ENCODE assay signal across 18 cellular contexts in the genomic region with DNA sequence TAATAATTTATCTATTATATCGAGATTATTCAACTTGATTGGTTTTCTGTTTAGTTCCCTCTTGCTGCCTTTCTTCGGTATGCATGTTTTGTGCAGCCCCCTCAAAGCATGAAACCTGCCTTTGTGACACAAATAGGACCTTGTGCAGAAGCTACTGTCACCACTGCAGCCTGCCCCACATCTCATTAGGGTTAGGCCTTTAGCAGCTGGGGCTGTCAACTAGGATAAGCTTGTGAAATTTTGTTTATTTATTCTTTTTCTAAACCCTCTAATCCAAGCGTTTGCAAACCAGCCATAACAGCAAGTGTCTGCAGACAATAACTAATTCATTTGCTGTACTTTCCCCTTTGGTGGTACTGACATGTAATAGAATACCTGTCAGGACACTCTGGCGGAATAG.
DNase-seq lines count a peak whose midpoint lies in the region; ATAC-seq and TF ChIP-seq lines count a peak whose summit lies in the region.
"Had no signal": no experiment of that assay in that cellular context is flagged by ENCODE, and none has a peak within 500 bp of the region (broad histone marks: within the 10 kb centered on the region; RNA-seq: fewer than 3 reads in every experiment).

No MANE protein-coding gene starts in this region.

- POLR2A ChIA-PET in SK-N-SH (lab: Yijun Ruan, JAX): no interaction called here

- H3K9ac ChIP-seq in SK-N-SH: no peak overlapping the region
- H3K9ac ChIP-seq in smooth muscle cell (ENCODE audit: low read depth): no peak overlapping the region
- H3K9ac ChIP-seq: BLaER1, GM23248 had no signal

- no peak for ATAC-seq in SK-N-SH treated with all-trans-retinoic acid at 6 μM for 48 hours
- ATAC-seq in stimulated activated naive B cell treated with anti-CD40 and anti-IgM and Interleukin-4, amounts not matched to agents 10 μg/mL and 1 μg/mL and 100 μg/mL, for 72 hours (replicated peaks): no peak
- ATAC-seq: CD8-positive, alpha-beta T cell; HCT116 had no signal

- peaks cover 10 to 16% of the 10 kb centered on the region in 2 donors for H3K4me1 Mint-ChIP-seq in stimulated activated naive B cell treated with anti-CD40 and anti-IgM and Interleukin-4, amounts not matched to agents 10 μg/mL and 1 μg/mL and 100 μg/mL, for 72 hours
- H3K4me1 Mint-ChIP-seq: CD4-positive, CD25-positive, alpha-beta regulatory T cell had no signal

- H4K20me1 ChIP-seq in SK-N-SH (ENCODE audit: insufficient read depth) (no peaks in the 10 kb centered on the region), smooth muscle cell (ENCODE audit: low read depth) (no peaks in the 10 kb centered on the region)
- H4K20me1 ChIP-seq: BLaER1 had no signal

- H3K4me3 ChIP-seq in SK-N-SH (ENCODE audit: low read depth in 2 of 2, low read length in 1 of 2) (no peak overlapping the region), fibroblast of villous mesenchyme (ENCODE audit: low read depth, low read length) (no peak overlapping the region), smooth muscle cell (no peak overlapping the region)
- H3K4me3 ChIP-seq: BLaER1, GM23248 had no signal

- CTCF ChIA-PET in SK-N-SH (lab: Yijun Ruan, JAX): no interaction called here

- H3K36me3 Mint-ChIP-seq in stimulated activated naive B cell treated with anti-CD40 and anti-IgM and Interleukin-4, amounts not matched to agents 10 μg/mL and 1 μg/mL and 100 μg/mL, for 72 hours: peaks cover 0 to 2% of the 10 kb centered on the region in 2 donors
- H3K36me3 Mint-ChIP-seq: CD4-positive, CD25-positive, alpha-beta regulatory T cell; CD8-positive, alpha-beta T cell had no signal

- H3K9me2 ChIP-seq in SK-N-SH: no peaks in the 10 kb centered on the region

- no peaks in the 10 kb centered on the region for H3K36me3 ChIP-seq in SK-N-SH (replicated peaks in 1 of 2; ENCODE audit: control insufficient read depth in 1 of 2, insufficient read depth in 2 of 2, low read length in 1 of 2)
- no peaks in the 10 kb centered on the region for H3K36me3 ChIP-seq in smooth muscle cell (ENCODE audit: low read depth)
- H3K36me3 ChIP-seq: BLaER1 had no signal

- H3K4me1 ChIP-seq in SK-N-SH (ENCODE audit: control insufficient read depth in 1 of 2, insufficient read depth in 2 of 2, low read depth in 1 of 2, low read length in 1 of 2) (no peaks in the 10 kb centered on the region), smooth muscle cell (ENCODE audit: low read depth) (peaks cover 7% of the 10 kb centered on the region)
- H3K4me1 ChIP-seq: Caco-2 had no signal

- TF ChIP-seq CTCF in SK-N-SH (IDR thresholded peaks at IDR 0.05): no peak
- TF ChIP-seq CTCF in fibroblast of villous mesenchyme (IDR thresholded peaks at IDR 0.05; ENCODE audit: insufficient read depth, low read depth, low read length): no peak
- no peak for TF ChIP-seq CTCF in smooth muscle cell (IDR thresholded peaks at IDR 0.05; ENCODE audit: borderline replicate concordance, insufficient read depth, poor library complexity, severe bottlenecking)

- H3K27ac Mint-ChIP-seq in stimulated activated naive B cell treated with anti-CD40 and anti-IgM and Interleukin-4, amounts not matched to agents 10 μg/mL and 1 μg/mL and 100 μg/mL, for 72 hours: no peak overlapping the region
- H3K27ac Mint-ChIP-seq: B cell; CD4-positive, CD25-positive, alpha-beta regulatory T cell; CD8-positive, alpha-beta T cell had no signal

- H3K27ac ChIP-seq in SK-N-SH (ENCODE audit: low read depth in 2 of 2, low read length in 1 of 2) (no peak overlapping the region), smooth muscle cell (ENCODE audit: low read depth) (peak overlapping the region; percentile 66)
- H3K27ac ChIP-seq: 22Rv1, BLaER1, C4-2B, GM23248 had no signal

- no peak overlapping the region for H3K4me2 ChIP-seq in SK-N-SH
- H3K4me2 ChIP-seq in smooth muscle cell: peak overlapping the region; percentile 53
- H3K4me2 ChIP-seq: BLaER1 had no signal

- no peak for TF ChIP-seq EP300 in SK-N-SH (IDR thresholded peaks at IDR 0.05; ENCODE audit: borderline replicate concordance in 1 of 2, low read depth in 1 of 2, low read length in 1 of 2)

- TF ChIP-seq RAD21 in SK-N-SH (IDR thresholded peaks at IDR 0.05; ENCODE audit: low read length): no peak

- 7% methylated on average over 4 of the region's 4 CpGs for WGBS in SK-N-SH (ENCODE audit: low lambda C conversion rate)
- WGBS in smooth muscle cell (ENCODE audit: low lambda C conversion rate): 33% methylated on average over 4 of the region's 4 CpGs

- DNase-seq in SK-N-SH: no peak
- peak; percentile 49 for DNase-seq in fibroblast of villous mesenchyme (ENCODE audit: low read depth)
- no peak for DNase-seq in smooth muscle cell (lab: John Stamatoyannopoulos, UW; ENCODE audit: unreplicated experiment)
- DNase-seq in NCI-H748 (lab: John Stamatoyannopoulos, UW; ENCODE audit: unreplicated experiment): no peak
- DNase-seq in stimulated activated naive B cell treated with anti-CD40 and anti-IgM and Interleukin-4, amounts not matched to agents 10 μg/mL and 1 μg/mL and 100 μg/mL, for 72 hours: no peak
- DNase-seq: Caco-2; CD4-positive, CD25-positive, alpha-beta regulatory T cell; CD8-positive, alpha-beta T cell; DMS153; DND-41; GM23248; H7 had no signal

- peak overlapping the region; percentile 56; the same call in 1 of the 2 replicates for H2AFZ ChIP-seq in SK-N-SH (ENCODE audit: low read depth)
- H2AFZ ChIP-seq in smooth muscle cell (ENCODE audit: low read depth): no peak overlapping the region
- H2AFZ ChIP-seq: GM23248 had no signal

- H3K9me3 ChIP-seq in SK-N-SH (no peaks in the 10 kb centered on the region), smooth muscle cell (replicated peaks; ENCODE audit: low read depth) (no peaks in the 10 kb centered on the region)
- H3K9me3 ChIP-seq: BLaER1, Caco-2 had no signal

- H3K27me3 ChIP-seq in SK-N-SH (ENCODE audit: insufficient read depth) (no peaks in the 10 kb centered on the region), smooth muscle cell (ENCODE audit: low read depth) (no peaks in the 10 kb centered on the region)
- H3K27me3 ChIP-seq: BLaER1 had no signal

- H3K27me3 Mint-ChIP-seq in stimulated activated naive B cell treated with anti-CD40 and anti-IgM and Interleukin-4, amounts not matched to agents 10 μg/mL and 1 μg/mL and 100 μg/mL, for 72 hours: peaks cover 20 to 30% of the 10 kb centered on the region in 2 donors
- H3K27me3 Mint-ChIP-seq: CD4-positive, CD25-positive, alpha-beta regulatory T cell had no signal

- H3F3A ChIP-seq in SK-N-SH (replicated peaks; ENCODE audit: insufficient read depth): no peaks in the 10 kb centered on the region
- H3F3A ChIP-seq in smooth muscle cell (ENCODE audit: low read depth): peaks cover 5% of the 10 kb centered on the region

- H3K79me2 ChIP-seq in SK-N-SH (ENCODE audit: insufficient read depth): no peaks in the 10 kb centered on the region
- H3K79me2 ChIP-seq in smooth muscle cell (ENCODE audit: low read depth): no peaks in the 10 kb centered on the region

- H3K4me3 Mint-ChIP-seq in stimulated activated naive B cell treated with anti-CD40 and anti-IgM and Interleukin-4, amounts not matched to agents 10 μg/mL and 1 μg/mL and 100 μg/mL, for 72 hours: no peak overlapping the region
- H3K4me3 Mint-ChIP-seq: B cell; CD4-positive, CD25-positive, alpha-beta regulatory T cell; CD8-positive, alpha-beta T cell had no signal

- H3K9me3 Mint-ChIP-seq in stimulated activated naive B cell treated with anti-CD40 and anti-IgM and Interleukin-4, amounts not matched to agents 10 μg/mL and 1 μg/mL and 100 μg/mL, for 72 hours: peaks cover 4% of the 10 kb centered on the region in 2 donors

TF ChIP-seq in SK-N-SH, 30 proteins besides CTCF, POLR2A, EP300 and RAD21 (continues in another document):
- TF ChIP-seq, protein P1, sequence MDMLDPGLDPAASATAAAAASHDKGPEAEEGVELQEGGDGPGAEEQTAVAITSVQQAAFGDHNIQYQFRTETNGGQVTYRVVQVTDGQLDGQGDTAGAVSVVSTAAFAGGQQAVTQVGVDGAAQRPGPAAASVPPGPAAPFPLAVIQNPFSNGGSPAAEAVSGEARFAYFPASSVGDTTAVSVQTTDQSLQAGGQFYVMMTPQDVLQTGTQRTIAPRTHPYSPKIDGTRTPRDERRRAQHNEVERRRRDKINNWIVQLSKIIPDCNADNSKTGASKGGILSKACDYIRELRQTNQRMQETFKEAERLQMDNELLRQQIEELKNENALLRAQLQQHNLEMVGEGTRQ (IDR thresholded peaks at IDR 0.05; ENCODE audit: borderline replicate concordance, low read depth, low read length): no peak
- TF ChIP-seq SMC3 (IDR thresholded peaks at IDR 0.05; ENCODE audit: low read depth, low read length) (no peak), TEAD4 (IDR thresholded peaks at IDR 0.05; ENCODE audit: borderline replicate concordance, insufficient read depth) (no peak), RXRA (IDR thresholded peaks at IDR 0.05; ENCODE audit: borderline replicate concordance, low read depth) (no peak)

TF ChIP-seq in SK-N-SH treated with all-trans-retinoic acid at 6 μM for 48 hours, 23 proteins besides CTCF, POLR2A, EP300 and RAD21:
- TF ChIP-seq SNAI2 (CRISPR knock-in tag; IDR thresholded peaks at IDR 0.05) (no peak), ZC3H10 (CRISPR knock-in tag; IDR thresholded peaks at IDR 0.05) (no peak), ZNF8 (CRISPR knock-in tag; IDR thresholded peaks at IDR 0.05) (no peak), ARNTL (CRISPR knock-in tag; IDR thresholded peaks at IDR 0.05; ENCODE audit: borderline replicate concordance, low read depth) (no peak), RARB (CRISPR knock-in tag; IDR thresholded peaks at IDR 0.05) (no peak), OSR1 (CRISPR knock-in tag; IDR thresholded peaks at IDR 0.05) (no peak), ZFP3 (CRISPR knock-in tag; IDR thresholded peaks at IDR 0.05) (no peak), PPARA (CRISPR knock-in tag; IDR thresholded peaks at IDR 0.05; ENCODE audit: borderline replicate concordance) (no peak)
- TF ChIP-seq, protein P2, sequence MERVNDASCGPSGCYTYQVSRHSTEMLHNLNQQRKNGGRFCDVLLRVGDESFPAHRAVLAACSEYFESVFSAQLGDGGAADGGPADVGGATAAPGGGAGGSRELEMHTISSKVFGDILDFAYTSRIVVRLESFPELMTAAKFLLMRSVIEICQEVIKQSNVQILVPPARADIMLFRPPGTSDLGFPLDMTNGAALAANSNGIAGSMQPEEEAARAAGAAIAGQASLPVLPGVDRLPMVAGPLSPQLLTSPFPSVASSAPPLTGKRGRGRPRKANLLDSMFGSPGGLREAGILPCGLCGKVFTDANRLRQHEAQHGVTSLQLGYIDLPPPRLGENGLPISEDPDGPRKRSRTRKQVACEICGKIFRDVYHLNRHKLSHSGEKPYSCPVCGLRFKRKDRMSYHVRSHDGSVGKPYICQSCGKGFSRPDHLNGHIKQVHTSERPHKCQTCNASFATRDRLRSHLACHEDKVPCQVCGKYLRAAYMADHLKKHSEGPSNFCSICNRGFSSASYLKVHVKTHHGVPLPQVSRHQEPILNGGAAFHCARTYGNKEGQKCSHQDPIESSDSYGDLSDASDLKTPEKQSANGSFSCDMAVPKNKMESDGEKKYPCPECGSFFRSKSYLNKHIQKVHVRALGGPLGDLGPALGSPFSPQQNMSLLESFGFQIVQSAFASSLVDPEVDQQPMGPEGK (CRISPR knock-in tag; IDR thresholded peaks at IDR 0.05; ENCODE audit: borderline replicate concordance): no peak
TF ChIP-seq in SK-N-SH treated with all-trans-retinoic acid at 6 μM for 48 hours: peak in this region for 0.
